ENCODE assay signal across 12 cellular contexts in the genomic region with DNA sequence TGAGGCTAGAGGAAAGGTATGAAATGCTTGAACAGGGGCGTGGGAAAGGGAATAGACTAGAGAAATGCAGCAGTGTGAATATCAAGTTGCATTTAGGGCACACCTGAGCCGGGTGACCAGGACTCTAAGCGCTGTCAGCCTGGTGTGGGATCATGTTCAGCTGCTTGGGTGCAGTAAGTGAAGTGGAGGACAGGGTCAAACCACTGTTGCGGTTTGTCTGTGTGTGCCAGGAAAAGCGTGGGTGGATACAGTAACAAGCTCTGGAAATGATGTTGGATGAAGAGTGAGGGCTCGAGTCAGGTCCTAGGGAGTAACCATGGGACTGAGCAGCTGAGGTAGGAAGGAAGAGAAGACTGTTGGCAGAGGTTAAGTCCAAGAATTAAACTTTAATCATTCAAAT. TPM values are rescaled to one million over a fixed set of nuclear protein-coding genes. Genes with fewer than 3 reads are reported as not detected.
DNase-seq lines count a peak whose midpoint lies in the region; ATAC-seq lines count a peak whose summit lies in the region.
"Had no signal": no experiment of that assay in that cellular context is flagged by ENCODE, and none has a peak within 500 bp of the region (broad histone marks: within the 10 kb centered on the region; RNA-seq: fewer than 3 reads in every experiment).

No MANE protein-coding gene starts in this region.

- intact Hi-C loops in cardiac septum (cut with DNase I): no loop called here

- ATAC-seq in GM21526 (IDR thresholded peaks at IDR 0.05; ENCODE audit: low FRiP score, unreplicated experiment) (no peak), GM19467 (IDR thresholded peaks at IDR 0.05; ENCODE audit: unreplicated experiment) (no peak)
- ATAC-seq: pancreas had no signal

- DNase-seq in EL (peak; percentile 82), NCI-H2107 treated with DMSO at 0.1 percent for 48 hours (lab: John Stamatoyannopoulos, UW; ENCODE audit: unreplicated experiment) (peak; percentile 79), dedifferentiated amniotic fluid mesenchymal stem cell (ENCODE audit: extremely low spot score) (peak; percentile 40), myocyte (ENCODE audit: low read depth) (peak; percentile 92), NCI-H446 treated with DMSO at 0.1 percent for 48 hours (lab: John Stamatoyannopoulos, UW) (no peak), cardiac septum (ENCODE audit: low spot score) (no peak)
- DNase-seq: activated CD4-positive, alpha-beta T cell treated with anti-CD3 and anti-CD28 coated beads, Interleukin-2, amount 10 ng/mL, durations not matched to agents 7 days and 5 days; NCI-H345; pancreas; RPMI8226 had no signal

RNA-seq across cellular contexts. Expression of a gene that starts 15.8 kb away (rescaled TPM):
- total RNA-seq in myocyte (2.6 and 2.7 TPM in 2 replicates), cardiac septum (13.5 TPM)
- polyA plus RNA-seq in myocyte (2012): 1.6 TPM

Comparison
In these comparisons a context has a peak if more than half of its experiments do, and no peak if none do; other contexts are left out.
1. DNase-seq: peak in EL (single experiment), NCI-H2107 treated with DMSO at 0.1 percent for 48 hours (single experiment), dedifferentiated amniotic fluid mesenchymal stem cell (single experiment) and myocyte (single experiment); none in NCI-H446 treated with DMSO at 0.1 percent for 48 hours (single experiment) and cardiac septum (single experiment).